Comparison of ENCODE assay signal across 23 cellular contexts in the genomic region with DNA sequence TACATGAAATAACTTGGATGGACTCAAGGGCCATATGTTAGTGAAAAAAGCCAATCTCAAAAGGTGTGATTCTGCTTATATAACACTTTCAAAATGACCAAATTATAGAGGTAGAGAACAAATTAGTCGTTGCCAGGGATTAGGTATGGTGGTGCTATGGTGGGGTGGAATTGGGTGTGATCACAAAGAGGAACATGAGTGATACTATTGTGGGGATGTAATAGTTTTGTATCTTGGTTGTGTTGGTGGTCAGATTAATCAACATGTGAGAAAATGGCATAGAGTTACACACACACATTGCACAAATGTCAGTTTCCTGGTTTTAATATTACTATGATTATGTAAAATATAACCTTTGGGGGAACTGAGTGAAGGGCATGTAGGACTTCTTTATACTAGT. TPM values are rescaled to one million over a fixed set of nuclear protein-coding genes. Genes with fewer than 3 reads are reported as not detected.
DNase-seq lines count a peak whose midpoint lies in the region; ATAC-seq and TF ChIP-seq lines count a peak whose summit lies in the region.
"Had no signal": no experiment of that assay in that cellular context is flagged by ENCODE, and none has a peak within 500 bp of the region (broad histone marks: within the 10 kb centered on the region; RNA-seq: fewer than 3 reads in every experiment).

No MANE protein-coding gene starts in this region.

- H3K27ac Mint-ChIP-seq in activated T-cell treated with anti-CD3 and anti-CD28 coated beads, Interleukin-2, amount 50 U/mL, for 24 hours = peak overlapping the region; percentile 96
- H3K27ac Mint-ChIP-seq in activated T-helper 17 cell treated with anti-CD3 and anti-CD28 coated beads, Interleukin-2, amount 50 U/mL, for 72 hours = peak overlapping the region; percentile 91
- peak overlapping the region; percentile 81 for H3K27ac Mint-ChIP-seq in stimulated activated effector memory CD8-positive, alpha-beta T cell treated with anti-CD3 and anti-CD28 coated beads, Interleukin-12 subunit alpha, Interleukin-12 subunit beta, amount 100 ng/mL, for 72 hours
- H3K27ac Mint-ChIP-seq: activated B cell treated with CpG ODN at 0.5 μM for 24 hours, IgD-negative memory B cell had no signal

- H3K27me3 ChIP-seq in GM06990 (replicated peaks; ENCODE audit: control insufficient read depth, insufficient read depth, low read length) = no peaks in the 10 kb centered on the region
- H3K27me3 ChIP-seq: BLaER1, cardiac muscle cell, gastroesophageal sphincter, left lung had no signal

- no peak for DNase-seq in activated T-cell treated with anti-CD3 and anti-CD28 coated beads, Interleukin-2, amount 50 U/mL, for 24 hours
- DNase-seq in activated T-cell treated with anti-CD3 and anti-CD28 coated beads, Interleukin-2, amount 50 U/mL, for 48 hours = no peak
- DNase-seq in GM06990 (ENCODE audit: extremely low read depth, insufficient read length) (peak; percentile 32), globus pallidus (ENCODE audit: low spot score) (no peak)
- DNase-seq in stimulated activated effector memory CD8-positive, alpha-beta T cell treated with anti-CD3 and anti-CD28 coated beads, Interleukin-12 subunit alpha, Interleukin-12 subunit beta, amount 100 ng/mL, for 72 hours (ENCODE audit: low spot score in 2 of 2) = no peak
- DNase-seq: ACHN; activated B cell treated with CpG ODN at 0.5 μM for 24 hours; activated gamma-delta T cell; aorta; left lung; NCI-H2081 treated with DMSO at 0.1 percent for 48 hours; NCI-H345; NCI-H774; stimulated activated CD4-positive, alpha-beta T cell treated with anti-CD3 and anti-CD28 coated beads, Interleukin-1b, Interleukin-23, amount 100 ng/mL, for 48 hours; T1000 had no signal

- H3K27me3 Mint-ChIP-seq in activated T-cell treated with anti-CD3 and anti-CD28 coated beads, Interleukin-2, amount 50 U/mL, for 24 hours = no peaks in the 10 kb centered on the region
- no peaks in the 10 kb centered on the region for H3K27me3 Mint-ChIP-seq in activated T-helper 17 cell treated with anti-CD3 and anti-CD28 coated beads, Interleukin-2, amount 50 U/mL, for 72 hours
- H3K27me3 Mint-ChIP-seq: activated B cell treated with CpG ODN at 0.5 μM for 24 hours had no signal

- peaks cover 37% of the 10 kb centered on the region for H3K36me3 Mint-ChIP-seq in activated T-cell treated with anti-CD3 and anti-CD28 coated beads, Interleukin-2, amount 50 U/mL, for 24 hours (ENCODE audit: low read depth)
- peaks cover 22% of the 10 kb centered on the region for H3K36me3 Mint-ChIP-seq in activated T-helper 17 cell treated with anti-CD3 and anti-CD28 coated beads, Interleukin-2, amount 50 U/mL, for 72 hours (ENCODE audit: low read depth)
- H3K36me3 Mint-ChIP-seq in stimulated activated effector memory CD8-positive, alpha-beta T cell treated with anti-CD3 and anti-CD28 coated beads, Interleukin-12 subunit alpha, Interleukin-12 subunit beta, amount 100 ng/mL, for 72 hours = peaks cover 12% of the 10 kb centered on the region
- H3K36me3 Mint-ChIP-seq: IgD-negative memory B cell had no signal

- H3K36me3 ChIP-seq in GM06990 (ENCODE audit: control insufficient read depth, insufficient read depth, low read length) = no peaks in the 10 kb centered on the region
- H3K36me3 ChIP-seq: BLaER1, cardiac muscle cell, gastroesophageal sphincter, left lung had no signal

- peaks cover 69% of the 10 kb centered on the region for H3K4me1 Mint-ChIP-seq in activated T-cell treated with anti-CD3 and anti-CD28 coated beads, Interleukin-2, amount 50 U/mL, for 24 hours (ENCODE audit: low read depth)
- H3K4me1 Mint-ChIP-seq in activated T-helper 17 cell treated with anti-CD3 and anti-CD28 coated beads, Interleukin-2, amount 50 U/mL, for 72 hours = peaks cover 53% of the 10 kb centered on the region
- peaks cover 47% of the 10 kb centered on the region for H3K4me1 Mint-ChIP-seq in stimulated activated effector memory CD8-positive, alpha-beta T cell treated with anti-CD3 and anti-CD28 coated beads, Interleukin-12 subunit alpha, Interleukin-12 subunit beta, amount 100 ng/mL, for 72 hours

- TF ChIP-seq CTCF in GM06990 (IDR thresholded peaks at IDR 0.05; ENCODE audit: insufficient read depth, low read length, poor library complexity, severe bottlenecking) = no peak

- H3K4me3 Mint-ChIP-seq in activated T-cell treated with anti-CD3 and anti-CD28 coated beads, Interleukin-2, amount 50 U/mL, for 24 hours = peak overlapping the region; percentile 30
- H3K4me3 Mint-ChIP-seq in activated T-helper 17 cell treated with anti-CD3 and anti-CD28 coated beads, Interleukin-2, amount 50 U/mL, for 72 hours = peak overlapping the region; percentile 73
- H3K4me3 Mint-ChIP-seq in stimulated activated effector memory CD8-positive, alpha-beta T cell treated with anti-CD3 and anti-CD28 coated beads, Interleukin-12 subunit alpha, Interleukin-12 subunit beta, amount 100 ng/mL, for 72 hours = peak overlapping the region; percentile 66
- H3K4me3 Mint-ChIP-seq: activated B cell treated with CpG ODN at 0.5 μM for 24 hours, IgD-negative memory B cell had no signal

- H3K9me3 Mint-ChIP-seq in activated T-cell treated with anti-CD3 and anti-CD28 coated beads, Interleukin-2, amount 50 U/mL, for 24 hours = peaks cover 4% of the 10 kb centered on the region
- H3K9me3 Mint-ChIP-seq in activated T-helper 17 cell treated with anti-CD3 and anti-CD28 coated beads, Interleukin-2, amount 50 U/mL, for 72 hours = no peaks in the 10 kb centered on the region
- no peaks in the 10 kb centered on the region for H3K9me3 Mint-ChIP-seq in stimulated activated effector memory CD8-positive, alpha-beta T cell treated with anti-CD3 and anti-CD28 coated beads, Interleukin-12 subunit alpha, Interleukin-12 subunit beta, amount 100 ng/mL, for 72 hours
- H3K9me3 Mint-ChIP-seq: IgD-negative memory B cell had no signal

- no peak overlapping the region for H3K4me3 ChIP-seq in GM06990 (replicated peaks; ENCODE audit: low read depth, low read length)
- H3K4me3 ChIP-seq: BLaER1, cardiac muscle cell, gastroesophageal sphincter, left lung, skin epidermis had no signal

- ATAC-seq in activated T-helper 17 cell treated with anti-CD3 and anti-CD28 coated beads, Interleukin-2, amount 50 U/mL, for 72 hours (replicated peaks) = peak; percentile 52
- peak; percentile 64 for ATAC-seq in stimulated activated effector memory CD8-positive, alpha-beta T cell treated with anti-CD3 and anti-CD28 coated beads, Interleukin-12 subunit alpha, Interleukin-12 subunit beta, amount 100 ng/mL, for 72 hours
- ATAC-seq in GM19397 (IDR thresholded peaks at IDR 0.05; ENCODE audit: unreplicated experiment) = no peak
- ATAC-seq: gastroesophageal sphincter, left lung, SK-N-SH treated with all-trans-retinoic acid at 6 μM for 48 hours had no signal

RNA-seq across cellular contexts. Expression of a gene that starts 31.9 kb away (rescaled TPM):
- total RNA-seq in activated T-helper 17 cell treated with anti-CD3 and anti-CD28 coated beads, Interleukin-2, amount 50 U/mL, for 72 hours = 10 to 100 TPM; 36.0 to 37.0 TPM
